In the genomic region with DNA sequence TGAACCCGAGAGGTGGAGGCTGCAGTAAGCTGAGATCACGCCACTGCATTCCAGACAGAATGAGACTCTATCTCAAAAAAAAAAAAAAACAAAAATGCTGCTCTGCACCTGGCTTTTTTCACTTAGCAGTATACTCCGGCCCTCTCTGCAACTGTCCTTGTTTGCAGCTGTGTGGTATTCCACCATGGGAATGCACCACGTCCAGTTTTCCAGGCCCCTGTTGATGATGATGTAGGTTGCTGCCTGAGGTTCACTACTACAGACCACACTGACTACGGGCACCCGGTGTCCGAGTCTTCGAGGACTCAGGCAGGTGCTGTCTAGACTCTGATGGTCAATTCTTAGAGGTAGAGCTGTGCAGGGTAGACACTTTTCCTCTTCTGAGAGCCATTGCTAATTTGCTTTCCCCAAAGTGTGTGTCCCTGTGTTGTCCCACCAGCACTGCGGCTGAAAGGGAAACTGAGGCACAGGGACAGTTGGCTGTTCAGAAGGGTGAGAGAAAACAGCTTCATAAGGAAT, we compare ENCODE assay signal across 1 cellular context.
TF ChIP-seq lines count a peak whose summit lies in the region.

No MANE protein-coding gene starts in this region.

TF ChIP-seq in K562, 482 proteins besides CTCF, POLR2A, EP300 and RAD21:
- TF ChIP-seq ZNF146 (CRISPR knock-in tag; IDR thresholded peaks at IDR 0.05; ENCODE audit: unreplicated experiment), result peak; percentile 47
- TF ChIP-seq, protein P1, sequence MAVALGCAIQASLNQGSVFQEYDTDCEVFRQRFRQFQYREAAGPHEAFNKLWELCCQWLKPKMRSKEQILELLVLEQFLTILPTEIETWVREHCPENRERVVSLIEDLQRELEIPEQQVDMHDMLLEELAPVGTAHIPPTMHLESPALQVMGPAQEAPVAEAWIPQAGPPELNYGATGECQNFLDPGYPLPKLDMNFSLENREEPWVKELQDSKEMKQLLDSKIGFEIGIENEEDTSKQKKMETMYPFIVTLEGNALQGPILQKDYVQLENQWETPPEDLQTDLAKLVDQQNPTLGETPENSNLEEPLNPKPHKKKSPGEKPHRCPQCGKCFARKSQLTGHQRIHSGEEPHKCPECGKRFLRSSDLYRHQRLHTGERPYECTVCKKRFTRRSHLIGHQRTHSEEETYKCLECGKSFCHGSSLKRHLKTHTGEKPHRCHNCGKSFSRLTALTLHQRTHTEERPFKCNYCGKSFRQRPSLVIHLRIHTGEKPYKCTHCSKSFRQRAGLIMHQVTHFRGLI (CRISPR knock-in tag; IDR thresholded peaks at IDR 0.05), result no peak
- TF ChIP-seq RFX7 (CRISPR knock-in tag; IDR thresholded peaks at IDR 0.05), result no peak
